8 cellular contexts compared by ENCODE assay signal in the genomic region with DNA sequence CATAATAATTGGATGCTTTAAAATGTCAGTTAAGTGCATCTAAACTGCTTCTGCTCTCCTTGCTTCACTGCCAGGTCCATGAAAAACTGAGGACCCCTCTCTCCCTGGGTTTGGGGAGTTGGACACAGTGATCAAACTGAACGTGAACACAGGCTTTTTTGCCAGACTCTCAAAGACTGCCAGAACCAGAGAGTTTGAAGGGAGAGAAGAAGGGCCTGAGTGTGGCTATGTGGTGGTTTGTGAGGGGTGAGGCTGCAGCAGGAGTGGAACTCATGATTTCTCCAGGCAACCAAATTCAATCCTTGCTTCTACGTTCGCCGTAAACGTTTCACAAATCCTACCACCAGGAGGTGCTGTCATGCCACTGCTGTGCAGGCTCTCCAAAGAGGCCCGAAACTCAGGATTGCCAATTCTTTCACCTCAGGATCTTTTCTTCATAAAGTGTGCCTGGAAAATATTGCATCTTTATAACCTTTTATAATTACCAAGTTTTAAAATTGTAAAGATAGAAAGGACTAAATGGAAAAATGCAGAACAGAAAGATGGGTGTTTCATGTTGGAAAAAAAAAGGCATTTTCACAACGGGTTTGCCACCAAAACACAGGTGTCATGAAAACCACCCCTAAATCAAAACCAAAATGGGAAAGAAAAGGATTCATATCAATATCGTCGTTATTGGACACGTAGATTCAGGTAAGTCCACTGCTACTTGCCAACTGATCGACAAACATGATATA. TPM values are rescaled to one million over a fixed set of nuclear protein-coding genes. Genes with fewer than 3 reads are reported as not detected.
DNase-seq lines count a peak whose midpoint lies in the region; ATAC-seq lines count a peak whose summit lies in the region.

No MANE protein-coding gene starts in this region.

- peak; percentile 62 for ATAC-seq in left lobe of liver
- ATAC-seq in HG02885 (IDR thresholded peaks at IDR 0.05; ENCODE audit: poor library complexity, unreplicated experiment) = no peak

- DNase-seq in NCI-H1417 (lab: John Stamatoyannopoulos, UW) (peak; percentile 9 to 63 (median 29)), NCI-H1417 treated with DMSO at 0.1 percent for 48 hours (lab: John Stamatoyannopoulos, UW) (no peak), HT-29 (ENCODE audit: low spot score) (peak; percentile 60), RKO (ENCODE audit: low spot score) (peak; percentile 21), cerebellar cortex (ENCODE audit: low spot score) (peak; percentile 58), left lobe of liver (ENCODE audit: low spot score) (no peak), stromal cell of bone marrow (ENCODE audit: low read depth) (peak; percentile 65)

RNA-seq across cellular contexts. Expression of a gene that starts 19.7 kb away (rescaled TPM):
- total RNA-seq in HT-29 (2014; rRNA removed; shearing (Covaris generic)) = 903 and 981 TPM in 2 replicates
- total RNA-seq in left lobe of liver = 220 TPM

Comparison
In these comparisons a context has a peak if more than half of its experiments do, and no peak if none do; other contexts are left out.
1. DNase-seq: peak in NCI-H1417 (3 of 3), HT-29 (single experiment), RKO (single experiment), cerebellar cortex (single experiment) and stromal cell of bone marrow (single experiment); none in NCI-H1417 treated with DMSO at 0.1 percent for 48 hours (single experiment) and left lobe of liver (single experiment).